In the genomic region with DNA sequence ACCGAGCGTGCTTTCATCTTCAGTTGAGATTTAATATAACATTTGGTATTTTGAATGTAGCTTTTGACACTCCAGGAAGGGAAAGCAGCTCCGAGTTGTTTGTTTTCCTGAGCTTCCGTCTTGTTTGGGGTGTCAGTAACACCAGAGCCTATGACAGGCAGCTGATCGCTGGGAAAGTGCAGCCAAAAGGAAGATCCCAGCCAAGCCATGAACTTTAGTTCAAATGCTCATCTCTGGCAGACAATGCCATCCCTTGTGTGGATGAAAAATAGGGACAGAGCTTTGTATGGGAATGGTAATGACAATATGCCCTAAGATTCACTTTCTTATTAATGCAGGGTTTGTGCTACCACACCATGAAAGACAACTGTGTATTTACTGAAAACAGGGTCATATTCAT, we compare ENCODE assay signal across 19 cellular contexts. TPM values are rescaled to one million over a fixed set of nuclear protein-coding genes. Genes with fewer than 3 reads are reported as not detected.
DNase-seq lines count a peak whose midpoint lies in the region; ATAC-seq and FAIRE-seq lines count a peak whose summit lies in the region.
"Had no signal": no experiment of that assay in that cellular context is flagged by ENCODE, and none has a peak within 500 bp of the region (broad histone marks: within the 10 kb centered on the region; RNA-seq: fewer than 3 reads in every experiment).

No MANE protein-coding gene starts in this region.

- FAIRE-seq in frontal cortex (lab: Jason Lieb, UNC), result peak; percentile 98

- peak; percentile 29 to 41 for DNase-seq in frontal cortex (ENCODE audit: low spot score in 2 of 2)
- DNase-seq in nucleus accumbens (lab: John Stamatoyannopoulos, UW), result peak in 51 of 56 donors; percentile 13 to 88 (median 73)
- DNase-seq in activated CD8-positive, alpha-beta memory T cell treated with anti-CD3 and anti-CD28 coated beads, Interleukin-2, amount 50 U/mL, for 48 hours, result no peak
- DNase-seq in RKO (ENCODE audit: low spot score), result no peak
- no peak for DNase-seq in stimulated activated CD4-positive, alpha-beta T cell treated with anti-CD3 and anti-CD28 coated beads, Interleukin-2, amount 100 ng/mL, for 24 hours
- DNase-seq: activated CD4-positive, alpha-beta T cell treated with anti-CD3 and anti-CD28 coated beads, Interleukin-2, amount 50 U/mL, for 1 hour; activated CD8-positive, alpha-beta memory T cell treated with anti-CD3 and anti-CD28 coated beads, Interleukin-2, amount 10 ng/mL, durations not matched to agents 7 days and 5 days; CD4-positive, alpha-beta memory T cell; effector CD4-positive, alpha-beta T cell; HFFc6; IMR-90; islet precursor cell; NCI-H1092; NCI-H1930; stimulated activated CD4-positive, alpha-beta T cell treated with anti-CD3 and anti-CD28 coated beads, Interleukin-2, amount 100 ng/mL, for 48 hours; stimulated activated naive B cell treated with anti-CD40 and anti-IgM and Interleukin-4, amounts not matched to agents 10 μg/mL and 1 μg/mL and 100 μg/mL, for 72 hours; thyroid gland had no signal

- ATAC-seq in HG02885 (IDR thresholded peaks at IDR 0.05; ENCODE audit: poor library complexity, unreplicated experiment), result no peak
- ATAC-seq: activated CD8-positive, alpha-beta memory T cell treated with anti-CD3 and anti-CD28 coated beads, Interleukin-2, amount 10 ng/mL, durations not matched to agents 7 days and 5 days; stimulated activated naive B cell treated with anti-CD40 and anti-IgM and Interleukin-4, amounts not matched to agents 10 μg/mL and 1 μg/mL and 100 μg/mL, for 72 hours had no signal

- peak overlapping the region; percentile 100 for H3K27ac ChIP-seq in angular gyrus (ENCODE audit: low read depth, low read length)
- H3K27ac ChIP-seq: thyroid gland had no signal

RNA-seq across cellular contexts. Expression of a gene that starts 24.9 kb away (rescaled TPM):
- total RNA-seq in frontal cortex, result 16.3 TPM

Comparison
In these comparisons a context has a peak if more than half of its experiments do, and no peak if none do; other contexts are left out.
1. DNase-seq: peak in frontal cortex (2 of 2) and nucleus accumbens (51 of 56); none in activated CD8-positive, alpha-beta memory T cell treated with anti-CD3 and anti-CD28 coated beads, Interleukin-2, amount 50 U/mL, for 48 hours (single experiment), RKO (single experiment) and stimulated activated CD4-positive, alpha-beta T cell treated with anti-CD3 and anti-CD28 coated beads, Interleukin-2, amount 100 ng/mL, for 24 hours (0 of 2).